ENCODE assay signal across 8 cellular contexts in genomic region chr9:26856413-26857032, GRCh38. TPM values are rescaled to one million over a fixed set of nuclear protein-coding genes. Genes with fewer than 3 reads are reported as not detected.
DNase-seq lines count a peak whose midpoint lies in the region; ATAC-seq, FAIRE-seq and TF ChIP-seq lines count a peak whose summit lies in the region.

No MANE protein-coding gene starts in this region.

- 82 to 84% methylated on average over 1 of the region's 1 CpG for WGBS in tibial nerve, 2 donors

- H3K4me1 Mint-ChIP-seq in brain = no peaks in the 10 kb centered on the region

- H3K9me3 ChIP-seq in tibial nerve = no peaks in the 10 kb centered on the region

- H3K27ac ChIP-seq in tibial nerve = no peak overlapping the region

- H3K4me3 Mint-ChIP-seq in brain = no peak overlapping the region

- H3K4me3 ChIP-seq in tibial nerve = no peak overlapping the region

- no peaks in the 10 kb centered on the region for H3K4me1 ChIP-seq in tibial nerve

- TF ChIP-seq CTCF in brain (conservative IDR thresholded peaks at IDR 0.05) = peak; percentile 58 to 71
- TF ChIP-seq CTCF in tibial nerve (IDR thresholded peaks at IDR 0.05) = peak in 1 of 5 experiments; percentile 8

- peaks cover 30% of the 10 kb centered on the region for H3K36me3 Mint-ChIP-seq in brain

- ATAC-seq in HG03442 (IDR thresholded peaks at IDR 0.05; ENCODE audit: unreplicated experiment) = peak; percentile 83

- H3K27me3 Mint-ChIP-seq in brain = no peaks in the 10 kb centered on the region

- peaks cover 0 to 3% (median 0%) of the 10 kb centered on the region in 5 experiments for H3K9me3 Mint-ChIP-seq in brain

- H3K27ac Mint-ChIP-seq in brain = no peak overlapping the region

- no peak for TF ChIP-seq EP300 in tibial nerve (IDR thresholded peaks at IDR 0.05)

- no peaks in the 10 kb centered on the region for H3K27me3 ChIP-seq in tibial nerve

- DNase-seq in DMS53 treated with DMSO at 0.1 percent for 48 hours (lab: John Stamatoyannopoulos, UW; ENCODE audit: unreplicated experiment) = peak; percentile 49
- DNase-seq in GM19239 (ENCODE audit: insufficient read length, low spot score) = peak; percentile 18
- peak; percentile 37 for DNase-seq in NCI-H446 treated with DMSO at 0.1 percent for 48 hours (lab: John Stamatoyannopoulos, UW)
- peak; percentile 47 to 49 for DNase-seq in lung microvascular endothelial cell (ENCODE audit: low read depth in 2 of 2)
- no peak for DNase-seq in cerebellar nuclear complex (lab: John Stamatoyannopoulos, UW)
- no peak for DNase-seq in tibial nerve (ENCODE audit: low spot score in 2 of 2)

- peak; percentile 80 for FAIRE-seq in GM19239 (lab: Jason Lieb, UNC)

- peaks cover 0 to 78% (median 0%) of the 10 kb centered on the region in 3 donors for H3K36me3 ChIP-seq in tibial nerve

- no peak for TF ChIP-seq POLR2A in tibial nerve (IDR thresholded peaks at IDR 0.05)

RNA-seq across cellular contexts. Expression of gene CAAP1, which starts 36.1 kb away (rescaled TPM):
- 12.5 TPM for polyA plus RNA-seq in brain (ENCODE audit: insufficient read depth, low read depth, low replicate concordance)
- total RNA-seq in lung microvascular endothelial cell (10.5 and 15.3 TPM in 2 replicates), tibial nerve (10 to 100 TPM in 3 of 4 donors, 1 to 10 TPM in 1; 7.5 to 43.2 (median 17.3) TPM)

Comparison
In these comparisons a context has a peak if more than half of its experiments do, and no peak if none do; other contexts are left out.
1. DNase-seq: peak in DMS53 treated with DMSO at 0.1 percent for 48 hours (single experiment), GM19239 (single experiment), NCI-H446 treated with DMSO at 0.1 percent for 48 hours (single experiment) and lung microvascular endothelial cell (2 of 2); none in cerebellar nuclear complex (0 of 2) and tibial nerve (0 of 2).